ENCODE assay signal across 8 cellular contexts in genomic region chr18:2961828-2962227, GRCh38. TPM values are rescaled to one million over a fixed set of nuclear protein-coding genes. Genes with fewer than 3 reads are reported as not detected.
A peak's percentile ranks its signal among the peaks of the same experiment; 100 is the strongest.
DNase-seq lines count a peak whose midpoint lies in the region; ATAC-seq and TF ChIP-seq lines count a peak whose summit lies in the region.

No MANE protein-coding gene starts in this region.

- no TSS peak for BruUV-seq in OCI-LY7 (replicated peaks; lab: Mats Ljungman, UMichigan)

- H3K79me2 ChIP-seq in OCI-LY7 (ENCODE audit: insufficient read depth, low read depth, low read length), result peaks cover 37% of the 10 kb centered on the region; the same call in 1 of the 2 replicates

- intact Hi-C loops in OCI-LY7 (cut with micrococcal nuclease; ENCODE audit: unreplicated experiment) (no loop called here), esophagus squamous epithelium (cut with DNase I) (no loop called here)

- H3K9me2 ChIP-seq in OCI-LY7 (ENCODE audit: insufficient read depth, low read length), result no peaks in the 10 kb centered on the region

- peak overlapping the region; percentile 44 for H2AFZ ChIP-seq in OCI-LY7 (ENCODE audit: low read length)

- TF ChIP-seq CTCF in GM12865 (IDR thresholded peaks at IDR 0.05; ENCODE audit: insufficient read depth, low read depth, low read length, missing control alignments), result no peak
- no peak for TF ChIP-seq CTCF in OCI-LY7 (conservative IDR thresholded peaks at IDR 0.05; ENCODE audit: low read length)
- TF ChIP-seq CTCF in esophagus squamous epithelium (IDR thresholded peaks at IDR 0.05), result no peak

- TF ChIP-seq POLR2A in esophagus squamous epithelium (IDR thresholded peaks at IDR 0.05) (no peak), GM18505 (IDR thresholded peaks at IDR 0.05; ENCODE audit: borderline replicate concordance, extremely low read depth, insufficient read depth, insufficient read length) (no peak)

- CTCF ChIA-PET in OCI-LY7 (lab: Charles Lee; ENCODE audit: unreplicated experiment), result interaction anchor here (1.0 kb wide), 1 partner anchor 24 kb away, joined by 3 read pairs; no protein-coding TSS in a partner anchor

- peak overlapping the region; percentile 93 for H3K27ac ChIP-seq in OCI-LY7 (ENCODE audit: low read depth, low read length, poor library complexity, severe bottlenecking)
- peak overlapping the region in 3 of 4 donors; percentile 64 to 73 (median 64) for H3K27ac ChIP-seq in esophagus squamous epithelium
- peak overlapping the region; percentile 57 for H3K27ac ChIP-seq in rectal smooth muscle tissue (ENCODE audit: low read depth, low read length)

- 41 to 45% methylated on average over 5 of the region's 5 CpGs for WGBS in esophagus squamous epithelium, 2 donors

- no peaks in the 10 kb centered on the region for H3K27me3 ChIP-seq in esophagus squamous epithelium
- H3K27me3 ChIP-seq in rectal smooth muscle tissue (ENCODE audit: control insufficient read depth, insufficient read depth, low read length), result no peaks in the 10 kb centered on the region
- no peaks in the 10 kb centered on the region for H3K27me3 ChIP-seq in HAP-1 (ENCODE audit: low read depth)

- H3K4me1 ChIP-seq in OCI-LY7 (ENCODE audit: insufficient read depth, low read length, poor library complexity, severe bottlenecking) (peaks cover 69% of the 10 kb centered on the region), esophagus squamous epithelium (peaks cover 8 to 51% (median 29%) of the 10 kb centered on the region in 3 donors), rectal smooth muscle tissue (ENCODE audit: control insufficient read depth, insufficient read depth, low read length) (peaks cover 7% of the 10 kb centered on the region), HAP-1 (peaks cover 3% of the 10 kb centered on the region; the same call in 1 of the 2 replicates)

- H3K9me3 ChIP-seq in OCI-LY7 (ENCODE audit: low read length), result no peaks in the 10 kb centered on the region
- no peaks in the 10 kb centered on the region for H3K9me3 ChIP-seq in esophagus squamous epithelium
- H3K9me3 ChIP-seq in HAP-1, result no peaks in the 10 kb centered on the region

- H3K4me3 ChIP-seq in GM12865 (ENCODE audit: low read depth, low read length), result peak overlapping the region; percentile 3
- H3K4me3 ChIP-seq in OCI-LY7 (ENCODE audit: low read depth, low read length, poor library complexity, severe bottlenecking), result peak overlapping the region; percentile 62
- H3K4me3 ChIP-seq in esophagus squamous epithelium, result no peak overlapping the region
- H3K4me3 ChIP-seq in rectal smooth muscle tissue (ENCODE audit: low read length), result no peak overlapping the region
- no peak overlapping the region for H3K4me3 ChIP-seq in HAP-1

- in situ Hi-C loops in HAP-1 (cut with MboI; ENCODE audit: low sequenced_read_pairs), result no loop called here

- H3K36me3 ChIP-seq in OCI-LY7 (ENCODE audit: insufficient read depth, low read length) (peaks cover 8% of the 10 kb centered on the region), esophagus squamous epithelium (no peaks in the 10 kb centered on the region), rectal smooth muscle tissue (ENCODE audit: control insufficient read depth, insufficient read depth, low read length) (no peaks in the 10 kb centered on the region), HAP-1 (replicated peaks) (no peaks in the 10 kb centered on the region)

- no peaks in the 10 kb centered on the region for H4K20me1 ChIP-seq in OCI-LY7 (ENCODE audit: insufficient read depth, low read length)

- no peak for ATAC-seq in HG02678 (IDR thresholded peaks at IDR 0.05; ENCODE audit: unreplicated experiment)
- ATAC-seq in GM18505 (IDR thresholded peaks at IDR 0.05; ENCODE audit: unreplicated experiment), result no peak

- H3K4me2 ChIP-seq in OCI-LY7 (ENCODE audit: low read length), result peak overlapping the region; percentile 81

- POLR2A ChIA-PET in OCI-LY7 (lab: Charles Lee), result interaction anchor here (0.6 to 10.1 kb wide), 12 partner anchors 9 to 288 kb away, joined by 3 to 158 read pairs (median 4); no protein-coding TSS in a partner anchor

- no peak overlapping the region for H3K9ac ChIP-seq in rectal smooth muscle tissue (ENCODE audit: low read length)

- DNase-seq in GM12865 (ENCODE audit: low read depth) (peak; percentile 56), OCI-LY7 (ENCODE audit: low spot score) (peak; percentile 69), esophagus squamous epithelium (lab: John Stamatoyannopoulos, UW) (no peak), NCI-H2107 treated with DMSO at 0.1 percent for 48 hours (lab: John Stamatoyannopoulos, UW; ENCODE audit: unreplicated experiment) (no peak), HAP-1 (ENCODE audit: low spot score in 2 of 2) (no peak)

RNA-seq across cellular contexts. Expression of gene LPIN2, which starts 51.1 kb away (rescaled TPM):
- total RNA-seq in OCI-LY7 (2014; rRNA removed; shearing (Covaris generic)), result 18.7 and 20.1 TPM in 2 replicates
- total RNA-seq in OCI-LY7 (2022), result 16.9 and 18.9 TPM in 2 replicates
- total RNA-seq in esophagus squamous epithelium, result 10 to 100 TPM in 2 of 4 donors, 1 to 10 TPM in 2; 7.2 to 17.9 (median 12.6) TPM

Comparison
In these comparisons a context has a peak if more than half of its experiments do, and no peak if none do; other contexts are left out.
1. DNase-seq: peak in GM12865 (single experiment) and OCI-LY7 (single experiment); none in esophagus squamous epithelium (single experiment), NCI-H2107 treated with DMSO at 0.1 percent for 48 hours (single experiment) and HAP-1 (0 of 2).
2. H3K4me3 ChIP-seq: peak in GM12865 (single experiment) and OCI-LY7 (single experiment); none in esophagus squamous epithelium (0 of 4), rectal smooth muscle tissue (single experiment) and HAP-1 (single experiment).
3. Peak in every context shown above with its lines, with median percentiles within 50 percentile points of each other: H3K27ac ChIP-seq.